8 cellular contexts compared by ENCODE assay signal in genomic region chr5:149345892-149346222, GRCh38. TPM values are rescaled to one million over a fixed set of nuclear protein-coding genes. Genes with fewer than 3 reads are reported as not detected.
DNase-seq lines count a peak whose midpoint lies in the region; ATAC-seq and TF ChIP-seq lines count a peak whose summit lies in the region.

No MANE protein-coding gene starts in this region.

- no peak for TF ChIP-seq CTCF in osteoblast (IDR thresholded peaks at IDR 0.05; ENCODE audit: extremely low read depth, low read depth, low read length)

- POLR2A ChIA-PET in activated CD4-positive, alpha-beta memory T cell treated with anti-CD3 and anti-CD28 coated beads for 36 hours (lab: Charles Lee) = interaction anchor here (0.6 to 6.9 kb wide), 8 partner anchors 11 to 1065 kb away, joined by 3 to 140 read pairs (median 6); partner anchors contain the start of genes CSNK1A1 and PCYOX1L

- H3K4me2 ChIP-seq in osteoblast (ENCODE audit: insufficient read depth, low read length) = peak overlapping the region; percentile 92

- H3K27ac Mint-ChIP-seq in activated CD4-positive, alpha-beta memory T cell treated with anti-CD3 and anti-CD28 coated beads for 36 hours = peak overlapping the region; percentile 93

- H2AFZ ChIP-seq in osteoblast (ENCODE audit: low read length) = peak overlapping the region; percentile 89

- peak; percentile 5 for ATAC-seq in HG03354 (IDR thresholded peaks at IDR 0.05; ENCODE audit: poor library complexity, severe bottlenecking, unreplicated experiment)

- H3K4me3 Mint-ChIP-seq in activated CD4-positive, alpha-beta memory T cell treated with anti-CD3 and anti-CD28 coated beads for 36 hours = peak overlapping the region; percentile 97

- H3K4me1 ChIP-seq in osteoblast (ENCODE audit: insufficient read depth, low read length) = peaks cover 13% of the 10 kb centered on the region

- peaks cover 33% of the 10 kb centered on the region for H3K36me3 ChIP-seq in osteoblast (ENCODE audit: insufficient read depth, low read length)

- no peaks in the 10 kb centered on the region for H3K27me3 Mint-ChIP-seq in activated CD4-positive, alpha-beta memory T cell treated with anti-CD3 and anti-CD28 coated beads for 36 hours

- intact Hi-C loops in activated CD4-positive, alpha-beta memory T cell treated with anti-CD3 and anti-CD28 coated beads for 36 hours (cut with micrococcal nuclease) = loop anchor here (1.0 to 10.0 kb wide), 6 partner anchors 11 to 655 kb away; partner anchors contain the start of genes CSNK1A1, HMGXB3 and TIGD6

- no peaks in the 10 kb centered on the region for H3K9me3 Mint-ChIP-seq in activated CD4-positive, alpha-beta memory T cell treated with anti-CD3 and anti-CD28 coated beads for 36 hours

- H3K27me3 ChIP-seq in osteoblast (ENCODE audit: insufficient read depth, low read length) = no peaks in the 10 kb centered on the region

- no peaks in the 10 kb centered on the region for H3K9me3 ChIP-seq in osteoblast (ENCODE audit: low read depth, low read length)

- peak overlapping the region; percentile 84 for H3K27ac ChIP-seq in osteoblast (ENCODE audit: low read depth, low read length)

- H4K20me1 ChIP-seq in osteoblast (ENCODE audit: insufficient read depth, low read length) = no peaks in the 10 kb centered on the region

- H3K79me2 ChIP-seq in osteoblast (ENCODE audit: insufficient read depth, low read length) = peaks cover 43% of the 10 kb centered on the region

- H3K36me3 Mint-ChIP-seq in activated CD4-positive, alpha-beta memory T cell treated with anti-CD3 and anti-CD28 coated beads for 36 hours = peaks cover 44% of the 10 kb centered on the region

- peaks cover 51% of the 10 kb centered on the region for H3K4me1 Mint-ChIP-seq in activated CD4-positive, alpha-beta memory T cell treated with anti-CD3 and anti-CD28 coated beads for 36 hours (ENCODE audit: low read depth)

- peak overlapping the region; percentile 83 for H3K4me3 ChIP-seq in osteoblast (ENCODE audit: insufficient read depth, low read length)

- CTCF ChIA-PET in activated CD4-positive, alpha-beta memory T cell treated with anti-CD3 and anti-CD28 coated beads for 36 hours (lab: Charles Lee) = interaction anchor here (1.1 to 5.5 kb wide), 5 partner anchors 11 to 614 kb away, joined by 3 to 43 read pairs (median 11); partner anchors contain the start of gene PCYOX1L

- DNase-seq in activated CD4-positive, CD25-positive, alpha-beta regulatory T cell treated with anti-CD3 and anti-CD28 coated beads, Interleukin-2, amount 50 U/mL, for 72 hours = peak; percentile 34
- DNase-seq in activated CD4-positive, CD25-positive, alpha-beta regulatory T cell (lab: John Stamatoyannopoulos, UW) = no peak
- peak; percentile 41 for DNase-seq in activated CD4-positive, alpha-beta memory T cell treated with anti-CD3 and anti-CD28 coated beads for 36 hours
- peak; percentile 62 for DNase-seq in fibroblast of peridontal ligament (ENCODE audit: extremely low read depth)
- DNase-seq in osteoblast (ENCODE audit: insufficient read length, low spot score, missing footprints) = no peak
- DNase-seq in foreskin melanocyte = no peak
- no peak for DNase-seq in NCI-H2029 treated with DMSO at 0.1 percent for 48 hours (lab: John Stamatoyannopoulos, UW)

RNA-seq across cellular contexts. Expression of gene GRPEL2, which starts 0.6 kb away (rescaled TPM):
- total RNA-seq in activated CD4-positive, alpha-beta memory T cell treated with anti-CD3 and anti-CD28 coated beads for 36 hours = 10 to 100 TPM; 32.9 to 37.2 TPM
- 34.7 and 34.8 TPM in 2 replicates for total RNA-seq in osteoblast

RNA-seq across cellular contexts. Expression of gene PCYOX1L, which starts 12.0 kb away (rescaled TPM):
- total RNA-seq in activated CD4-positive, alpha-beta memory T cell treated with anti-CD3 and anti-CD28 coated beads for 36 hours = 10 to 100 TPM; 21.8 to 24.0 TPM
- 4.3 and 4.7 TPM in 2 replicates for total RNA-seq in osteoblast

RNA-seq across cellular contexts. Expression of gene IL17B, which starts 33.2 kb away (rescaled TPM):
- not detected for total RNA-seq in activated CD4-positive, alpha-beta memory T cell treated with anti-CD3 and anti-CD28 coated beads for 36 hours
- total RNA-seq in osteoblast = 0.29 TPM in 1 of 2 replicates, not detected in the other

Comparison
In these comparisons a context has a peak if more than half of its experiments do, and no peak if none do; other contexts are left out.
1. DNase-seq: peak in activated CD4-positive, CD25-positive, alpha-beta regulatory T cell treated with anti-CD3 and anti-CD28 coated beads, Interleukin-2, amount 50 U/mL, for 72 hours (single experiment), activated CD4-positive, alpha-beta memory T cell treated with anti-CD3 and anti-CD28 coated beads for 36 hours (single experiment) and fibroblast of peridontal ligament (single experiment); none in activated CD4-positive, CD25-positive, alpha-beta regulatory T cell (0 of 4), osteoblast (single experiment), foreskin melanocyte (single experiment) and NCI-H2029 treated with DMSO at 0.1 percent for 48 hours (single experiment).